Comparison of ENCODE assay signal across 9 cellular contexts in the genomic region with DNA sequence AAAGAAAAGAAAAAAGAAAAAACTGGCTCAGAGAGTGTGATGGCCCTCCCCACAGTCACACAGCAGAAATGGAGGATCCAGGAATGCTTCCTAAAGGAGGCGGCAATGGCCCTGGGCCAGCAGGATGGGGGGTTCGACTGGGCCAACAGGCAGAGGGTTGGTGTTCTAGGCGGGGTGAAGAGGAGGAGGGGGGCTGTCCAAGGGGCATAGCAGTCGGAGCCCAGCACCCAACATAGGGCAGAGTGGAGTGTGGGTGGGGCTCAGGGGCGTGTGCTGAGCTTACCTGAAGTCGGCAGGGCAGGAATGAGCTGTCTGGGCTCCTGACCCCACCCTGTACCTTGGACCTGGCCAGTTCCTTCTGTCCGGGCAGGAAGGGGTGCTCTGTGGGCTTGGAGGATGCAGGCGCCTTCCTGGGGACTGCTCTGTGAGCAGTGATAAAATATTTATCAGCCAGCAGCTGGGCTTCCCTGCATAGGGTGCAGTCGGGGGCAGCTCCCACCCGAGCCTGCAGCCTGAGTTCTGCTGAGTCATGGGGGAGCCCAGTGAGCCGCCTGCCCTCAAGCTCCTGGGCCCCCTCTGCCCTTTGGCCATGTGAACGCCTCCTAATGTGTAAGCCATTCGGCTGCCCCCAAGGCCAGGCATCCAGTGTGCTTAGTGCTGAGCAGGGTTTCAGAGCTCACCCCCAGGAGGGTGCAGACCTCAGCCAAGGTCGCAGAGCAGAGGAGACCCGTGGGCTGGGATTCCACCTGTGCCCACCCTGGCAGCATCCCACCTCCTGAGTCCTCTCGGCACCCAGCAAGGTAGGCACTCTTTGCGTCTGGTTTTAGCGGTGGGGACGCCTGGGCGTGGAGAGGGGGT. TPM values are rescaled to one million over a fixed set of nuclear protein-coding genes. Genes with fewer than 3 reads are reported as not detected.
DNase-seq lines count a peak whose midpoint lies in the region; ATAC-seq and TF ChIP-seq lines count a peak whose summit lies in the region.
"Had no signal": no experiment of that assay in that cellular context is flagged by ENCODE, and none has a peak within 500 bp of the region (broad histone marks: within the 10 kb centered on the region; RNA-seq: fewer than 3 reads in every experiment).

No MANE protein-coding gene starts in this region.

- no peak for DNase-seq in Calu3
- DNase-seq in NB4 (ENCODE audit: low read depth) = peak; percentile 66
- no peak for DNase-seq in natural killer cell
- DNase-seq in NCI-H524 treated with DMSO at 0.1 percent for 48 hours (lab: John Stamatoyannopoulos, UW) = no peak
- DNase-seq: activated CD8-positive, alpha-beta memory T cell treated with anti-CD3 and anti-CD28 coated beads, Interleukin-2, amount 50 U/mL, for 48 hours had no signal

- H3K4me3 Mint-ChIP-seq in Calu3 (ENCODE audit: low read depth, unreplicated experiment) = peak overlapping the region; percentile 8
- H3K4me3 Mint-ChIP-seq in dendritic cell treated with granulocyte-macrophage colony-stimulating factor and Interleukin-4, amounts not matched to agents 40 ng/mL and 50 ng/mL, for 4 days = peak overlapping the region; percentile 7
- H3K4me3 Mint-ChIP-seq in natural killer cell = peak overlapping the region; percentile 78

- CTCF ChIA-PET in Calu3 (lab: Charles Lee) = interaction anchor here (0.6 to 2.3 kb wide), 3 partner anchors 8 to 466 kb away, joined by 3 to 7 read pairs (median 4); no protein-coding TSS in a partner anchor

- no peak overlapping the region for H3K27ac Mint-ChIP-seq in Calu3 (ENCODE audit: unreplicated experiment)
- no peak overlapping the region for H3K27ac Mint-ChIP-seq in dendritic cell treated with granulocyte-macrophage colony-stimulating factor and Interleukin-4, amounts not matched to agents 40 ng/mL and 50 ng/mL, for 4 days
- peak overlapping the region; percentile 61 to 79 for H3K27ac Mint-ChIP-seq in natural killer cell

- H3K36me3 Mint-ChIP-seq in Calu3 (ENCODE audit: insufficient read depth, unreplicated experiment) (no peaks in the 10 kb centered on the region), natural killer cell (no peaks in the 10 kb centered on the region)
- H3K36me3 Mint-ChIP-seq in dendritic cell treated with granulocyte-macrophage colony-stimulating factor and Interleukin-4, amounts not matched to agents 40 ng/mL and 50 ng/mL, for 4 days (ENCODE audit: low read depth) = no peaks in the 10 kb centered on the region

- H3K4me1 Mint-ChIP-seq in Calu3 (ENCODE audit: low read depth, unreplicated experiment) = no peaks in the 10 kb centered on the region
- peaks cover 13% of the 10 kb centered on the region for H3K4me1 Mint-ChIP-seq in dendritic cell treated with granulocyte-macrophage colony-stimulating factor and Interleukin-4, amounts not matched to agents 40 ng/mL and 50 ng/mL, for 4 days (ENCODE audit: low read depth)
- peaks cover 48 to 74% of the 10 kb centered on the region in 2 donors for H3K4me1 Mint-ChIP-seq in natural killer cell

- TF ChIP-seq CTCF in Calu3 (IDR thresholded peaks at IDR 0.05; ENCODE audit: unreplicated experiment) (no peak), NB4 (IDR thresholded peaks at IDR 0.05; ENCODE audit: low read depth, low read length) (no peak), natural killer cell (IDR thresholded peaks at IDR 0.05) (no peak)

- H3K27me3 Mint-ChIP-seq in Calu3 (ENCODE audit: unreplicated experiment) (peaks cover 75% of the 10 kb centered on the region), natural killer cell (ENCODE audit: low read depth in 2 of 2) (no peaks in the 10 kb centered on the region)
- peaks cover 74% of the 10 kb centered on the region for H3K27me3 Mint-ChIP-seq in dendritic cell treated with granulocyte-macrophage colony-stimulating factor and Interleukin-4, amounts not matched to agents 40 ng/mL and 50 ng/mL, for 4 days

- no peak for TF ChIP-seq POLR2A in NB4 (IDR thresholded peaks at IDR 0.05; ENCODE audit: extremely low read depth, insufficient read length)

- no TSS peak for BruUV-seq in Calu3 (replicated peaks; lab: Mats Ljungman, UMichigan)

- intact Hi-C loops in Calu3 (cut with micrococcal nuclease; ENCODE audit: unreplicated experiment) = no loop called here
- intact Hi-C loops in dendritic cell treated with granulocyte-macrophage colony-stimulating factor and Interleukin-4, amounts not matched to agents 40 ng/mL and 50 ng/mL, for 4 days (cut with micrococcal nuclease) = no loop called here
- intact Hi-C loops in natural killer cell (cut with micrococcal nuclease) = no loop called here

- H3K4me3 ChIP-seq in NB4 (ENCODE audit: low read depth, low read length) = no peak overlapping the region

- ATAC-seq in natural killer cell (peak; percentile 23 to 50 (median 27)), HG03469 (IDR thresholded peaks at IDR 0.05; ENCODE audit: unreplicated experiment) (no peak), HG02840 (IDR thresholded peaks at IDR 0.05; ENCODE audit: low FRiP score, unreplicated experiment) (no peak), GM19395 (IDR thresholded peaks at IDR 0.05; ENCODE audit: unreplicated experiment) (no peak)

- H3K9me3 Mint-ChIP-seq in Calu3 (ENCODE audit: low read depth, unreplicated experiment) = no peaks in the 10 kb centered on the region
- no peaks in the 10 kb centered on the region for H3K9me3 Mint-ChIP-seq in dendritic cell treated with granulocyte-macrophage colony-stimulating factor and Interleukin-4, amounts not matched to agents 40 ng/mL and 50 ng/mL, for 4 days
- H3K9me3 Mint-ChIP-seq in natural killer cell = no peaks in the 10 kb centered on the region

RNA-seq across cellular contexts. Expression of gene PRR5, which starts 25.3 kb away (rescaled TPM):
- total RNA-seq in Calu3 (2022) (12.5 and 14.1 TPM in 2 replicates), natural killer cell (100 to 1,000 TPM in 1 of 3 donors, 10 to 100 TPM in 2; 92.6 to 133 (median 93.4) TPM)

Comparison
In these comparisons a context has a peak if more than half of its experiments do, and no peak if none do; other contexts are left out.
1. H3K27ac Mint-ChIP-seq: peak in natural killer cell (2 of 2); none in Calu3 (single experiment) and dendritic cell treated with granulocyte-macrophage colony-stimulating factor and Interleukin-4, amounts not matched to agents 40 ng/mL and 50 ng/mL, for 4 days (single experiment).
2. H3K4me3 Mint-ChIP-seq: peak in every context shown above with its lines; median percentile 78 in natural killer cell; 8 in Calu3; 7 in dendritic cell treated with granulocyte-macrophage colony-stimulating factor and Interleukin-4, amounts not matched to agents 40 ng/mL and 50 ng/mL, for 4 days.
3. ATAC-seq: peak in natural killer cell (3 of 3); none in HG03469 (single experiment), HG02840 (single experiment) and GM19395 (single experiment).